8 cellular contexts compared by ENCODE assay signal in genomic region chr10:118698421-118698820, GRCh38. TPM values are rescaled to one million over a fixed set of nuclear protein-coding genes. Genes with fewer than 3 reads are reported as not detected.
DNase-seq lines count a peak whose midpoint lies in the region; ATAC-seq and TF ChIP-seq lines count a peak whose summit lies in the region.

No MANE protein-coding gene starts in this region.

- H3K9me3 ChIP-seq in OCI-LY3 (ENCODE audit: insufficient read depth, low read length), result no peaks in the 10 kb centered on the region
- H3K9me3 ChIP-seq in tibial artery, result no peaks in the 10 kb centered on the region

- H3K4me3 Mint-ChIP-seq in stimulated activated effector memory CD8-positive, alpha-beta T cell treated with anti-CD3 and anti-CD28 coated beads, Interleukin-12 subunit alpha, Interleukin-12 subunit beta, amount 100 ng/mL, for 72 hours, result peak overlapping the region; percentile 20
- no peak overlapping the region for H3K4me3 Mint-ChIP-seq in type B pancreatic cell

- peak; percentile 98 for ATAC-seq in GM18505 (IDR thresholded peaks at IDR 0.05; ENCODE audit: unreplicated experiment)
- peak; percentile 98 for ATAC-seq in HG02759 (IDR thresholded peaks at IDR 0.05; ENCODE audit: unreplicated experiment)
- peak; percentile 100 for ATAC-seq in stimulated activated effector memory CD8-positive, alpha-beta T cell treated with anti-CD3 and anti-CD28 coated beads, Interleukin-12 subunit alpha, Interleukin-12 subunit beta, amount 100 ng/mL, for 72 hours

- no peaks in the 10 kb centered on the region for H3K79me2 ChIP-seq in OCI-LY3 (ENCODE audit: low read length)

- no peaks in the 10 kb centered on the region for H4K20me1 ChIP-seq in OCI-LY3 (ENCODE audit: insufficient read depth, low read length)

- H3K27me3 ChIP-seq in OCI-LY3 (ENCODE audit: low read depth, low read length), result no peaks in the 10 kb centered on the region
- H3K27me3 ChIP-seq in kidney epithelial cell (ENCODE audit: control insufficient read depth, insufficient read depth, low read length), result no peaks in the 10 kb centered on the region
- no peaks in the 10 kb centered on the region for H3K27me3 ChIP-seq in tibial artery

- no peaks in the 10 kb centered on the region for H3K27me3 Mint-ChIP-seq in type B pancreatic cell

- no peaks in the 10 kb centered on the region for H3K9me3 Mint-ChIP-seq in stimulated activated effector memory CD8-positive, alpha-beta T cell treated with anti-CD3 and anti-CD28 coated beads, Interleukin-12 subunit alpha, Interleukin-12 subunit beta, amount 100 ng/mL, for 72 hours
- no peaks in the 10 kb centered on the region for H3K9me3 Mint-ChIP-seq in type B pancreatic cell

- no peak overlapping the region for H2AFZ ChIP-seq in OCI-LY3 (ENCODE audit: low read depth, low read length)

- intact Hi-C loops in tibial artery (cut with DNase I; ENCODE audit: low total_unique reads), result no loop called here

- H3K36me3 Mint-ChIP-seq in stimulated activated effector memory CD8-positive, alpha-beta T cell treated with anti-CD3 and anti-CD28 coated beads, Interleukin-12 subunit alpha, Interleukin-12 subunit beta, amount 100 ng/mL, for 72 hours, result peaks cover 29% of the 10 kb centered on the region
- H3K36me3 Mint-ChIP-seq in type B pancreatic cell, result peaks cover 29% of the 10 kb centered on the region

- peak overlapping the region; percentile 47 for H3K4me2 ChIP-seq in OCI-LY3 (ENCODE audit: low read length)

- H3K9ac ChIP-seq in OCI-LY3 (ENCODE audit: low read length), result no peak overlapping the region

- DNase-seq in activated T-cell treated with anti-CD3 and anti-CD28 coated beads, Interleukin-2, amount 50 U/mL, for 48 hours, result peak; percentile 76 to 83
- DNase-seq in kidney epithelial cell (ENCODE audit: low read depth), result peak; percentile 31
- peak; percentile 44 to 75 for DNase-seq in stimulated activated effector memory CD8-positive, alpha-beta T cell treated with anti-CD3 and anti-CD28 coated beads, Interleukin-12 subunit alpha, Interleukin-12 subunit beta, amount 100 ng/mL, for 72 hours (ENCODE audit: low spot score in 2 of 2)
- no peak for DNase-seq in type B pancreatic cell (ENCODE audit: extremely low spot score, unreplicated experiment)
- DNase-seq in tibial artery, result no peak

- no peak for TF ChIP-seq POLR2A in GM18505 (IDR thresholded peaks at IDR 0.05; ENCODE audit: borderline replicate concordance, extremely low read depth, insufficient read depth, insufficient read length)

- H3K27ac ChIP-seq in OCI-LY3 (ENCODE audit: low read length) (no peak overlapping the region; the same call in 1 of the 2 replicates), tibial artery (no peak overlapping the region)

- peaks cover 17% of the 10 kb centered on the region for H3K4me1 Mint-ChIP-seq in stimulated activated effector memory CD8-positive, alpha-beta T cell treated with anti-CD3 and anti-CD28 coated beads, Interleukin-12 subunit alpha, Interleukin-12 subunit beta, amount 100 ng/mL, for 72 hours
- H3K4me1 Mint-ChIP-seq in type B pancreatic cell (ENCODE audit: unreplicated experiment), result peaks cover 13% of the 10 kb centered on the region

- H3K4me3 ChIP-seq in OCI-LY3 (ENCODE audit: low read length) (no peak overlapping the region), kidney epithelial cell (ENCODE audit: low read depth, low read length) (no peak overlapping the region), tibial artery (no peak overlapping the region)

- TF ChIP-seq CTCF in OCI-LY3 (IDR thresholded peaks at IDR 0.05; ENCODE audit: low read depth, low read length) (no peak), kidney epithelial cell (IDR thresholded peaks at IDR 0.05; ENCODE audit: insufficient read depth, low read length, poor library complexity, severe bottlenecking) (no peak), type B pancreatic cell (conservative IDR thresholded peaks at IDR 0.05) (no peak), tibial artery (IDR thresholded peaks at IDR 0.05) (no peak)

- peaks cover 12% of the 10 kb centered on the region for H3K4me1 ChIP-seq in OCI-LY3 (ENCODE audit: low read length)
- peaks cover 0 to 3% (median under 1%) of the 10 kb centered on the region in 4 donors for H3K4me1 ChIP-seq in tibial artery

- peak overlapping the region; percentile 73 for H3K27ac Mint-ChIP-seq in stimulated activated effector memory CD8-positive, alpha-beta T cell treated with anti-CD3 and anti-CD28 coated beads, Interleukin-12 subunit alpha, Interleukin-12 subunit beta, amount 100 ng/mL, for 72 hours
- no peak overlapping the region for H3K27ac Mint-ChIP-seq in type B pancreatic cell

- H3K36me3 ChIP-seq in OCI-LY3 (replicated peaks; ENCODE audit: low read depth, low read length) (no peaks in the 10 kb centered on the region), kidney epithelial cell (ENCODE audit: control insufficient read depth, insufficient read depth, low read length) (no peaks in the 10 kb centered on the region), tibial artery (peaks cover 6 to 33% (median 15%) of the 10 kb centered on the region in 3 donors)

RNA-seq across cellular contexts. Expression of gene CACUL1, which starts 56.3 kb away (rescaled TPM):
- 34.1 and 35.0 TPM in 2 replicates for total RNA-seq in kidney epithelial cell
- total RNA-seq in type B pancreatic cell (ENCODE audit: low replicate concordance), result 42.9 and 50.8 TPM in 2 replicates

Comparison
In these comparisons a context has a peak if more than half of its experiments do, and no peak if none do; other contexts are left out.
1. DNase-seq: peak in activated T-cell treated with anti-CD3 and anti-CD28 coated beads, Interleukin-2, amount 50 U/mL, for 48 hours (2 of 2), kidney epithelial cell (single experiment) and stimulated activated effector memory CD8-positive, alpha-beta T cell treated with anti-CD3 and anti-CD28 coated beads, Interleukin-12 subunit alpha, Interleukin-12 subunit beta, amount 100 ng/mL, for 72 hours (2 of 2); none in type B pancreatic cell (single experiment) and tibial artery (0 of 2).
2. Peak in every context shown above with its lines, with median percentiles within 50 percentile points of each other: ATAC-seq.